Comparison of ENCODE assay signal across 1 cellular context in genomic region chr16:31094088-31094423, GRCh38.
TF ChIP-seq lines count a peak whose summit lies in the region.

No MANE protein-coding gene starts in this region.

TF ChIP-seq in HepG2, 621 proteins besides CTCF, POLR2A, EP300 and RAD21 (continued from another document):
- TF ChIP-seq, protein P1, sequence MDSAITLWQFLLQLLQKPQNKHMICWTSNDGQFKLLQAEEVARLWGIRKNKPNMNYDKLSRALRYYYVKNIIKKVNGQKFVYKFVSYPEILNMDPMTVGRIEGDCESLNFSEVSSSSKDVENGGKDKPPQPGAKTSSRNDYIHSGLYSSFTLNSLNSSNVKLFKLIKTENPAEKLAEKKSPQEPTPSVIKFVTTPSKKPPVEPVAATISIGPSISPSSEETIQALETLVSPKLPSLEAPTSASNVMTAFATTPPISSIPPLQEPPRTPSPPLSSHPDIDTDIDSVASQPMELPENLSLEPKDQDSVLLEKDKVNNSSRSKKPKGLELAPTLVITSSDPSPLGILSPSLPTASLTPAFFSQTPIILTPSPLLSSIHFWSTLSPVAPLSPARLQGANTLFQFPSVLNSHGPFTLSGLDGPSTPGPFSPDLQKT (CRISPR knock-in tag; IDR thresholded peaks at IDR 0.05; ENCODE audit: borderline replicate concordance), result no peak
- no peak for TF ChIP-seq SUZ12 (IDR thresholded peaks at IDR 0.05; ENCODE audit: low read depth, low read length)
- no peak for TF ChIP-seq SRSF9 (IDR thresholded peaks at IDR 0.05; ENCODE audit: borderline replicate concordance, insufficient read depth, low read depth, low read length, poor library complexity, severe bottlenecking)
- 0 out of 2 replicates have a peak, but pooled peaks have one; percentile 84 for TF ChIP-seq ATF5 (CRISPR knock-in tag; IDR thresholded peaks at IDR 0.05; ENCODE audit: low read depth)
- no peak for TF ChIP-seq PCBP2 (optimal IDR thresholded peaks at IDR 0.05; ENCODE audit: low read depth, low read length, poor library complexity, severe bottlenecking)
- no peak for TF ChIP-seq ZNF337 (CRISPR knock-in tag; IDR thresholded peaks at IDR 0.05; ENCODE audit: borderline replicate concordance, low read depth)
- no peak for TF ChIP-seq GABPA (IDR thresholded peaks at IDR 0.05; ENCODE audit: low read depth, low read length)
- no peak for TF ChIP-seq GABPA (CRISPR knock-in tag; IDR thresholded peaks at IDR 0.05; ENCODE audit: low read depth)
- TF ChIP-seq HNF4A (CRISPR knock-in tag; IDR thresholded peaks at IDR 0.05), result no peak
- no peak for TF ChIP-seq RORA (CRISPR knock-in tag; IDR thresholded peaks at IDR 0.05)
- TF ChIP-seq CCAR2 (optimal IDR thresholded peaks at IDR 0.05; ENCODE audit: low read depth, low read length), result no peak
- no peak; the same call in 1 of the 2 replicates for TF ChIP-seq NR2C2 (CRISPR knock-in tag; IDR thresholded peaks at IDR 0.05; ENCODE audit: borderline replicate concordance)
- no peak for TF ChIP-seq SYNCRIP (IDR thresholded peaks at IDR 0.05; ENCODE audit: insufficient read depth, low read depth, low read length)
TF ChIP-seq in HepG2: peak in this region for 27.
